8 cellular contexts compared by ENCODE assay signal in the genomic region with DNA sequence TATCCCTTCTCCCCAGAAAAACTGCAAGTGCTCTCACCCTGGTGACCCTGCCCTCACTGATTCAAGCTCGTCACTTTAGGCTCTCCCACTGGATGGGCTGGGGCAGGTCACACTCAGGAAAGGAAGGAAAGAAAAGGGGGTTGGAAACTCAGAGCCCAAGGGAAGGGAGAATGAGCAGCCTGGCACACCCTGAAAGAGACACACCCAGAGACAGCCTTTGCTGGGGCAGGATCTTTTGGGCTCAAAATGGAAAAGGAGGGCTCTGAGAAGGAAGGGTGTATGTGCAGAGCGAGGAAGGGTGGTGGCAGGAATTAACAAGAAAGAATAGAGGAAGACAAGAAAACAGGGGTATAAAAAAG. TPM values are rescaled to one million over a fixed set of nuclear protein-coding genes. Genes with fewer than 3 reads are reported as not detected.
DNase-seq lines count a peak whose midpoint lies in the region; ATAC-seq and TF ChIP-seq lines count a peak whose summit lies in the region.

No MANE protein-coding gene starts in this region.

- peak overlapping the region; percentile 94 for H3K27ac ChIP-seq in HL-60 (replicated peaks)

- peaks cover 63% of the 10 kb centered on the region for H3K36me3 Mint-ChIP-seq in activated T-helper 1 cell treated with anti-CD3 and anti-CD28 coated beads, Interleukin-12 subunit alpha, Interleukin-12 subunit beta, Interleukin-2, Interleukin-4 antibody, amounts not matched to agents 30 ng/mL and 10 ng/mL and 1 ng/mL, durations not matched to agents 14 hours and 24 hours and 36 hours (ENCODE audit: low read depth)
- H3K36me3 Mint-ChIP-seq in stimulated activated memory B cell treated with anti-CD40 and anti-IgM and Interleukin-4, amounts not matched to agents 10 μg/mL and 1 μg/mL and 100 μg/mL, for 72 hours, result peaks cover 61% of the 10 kb centered on the region

- peak overlapping the region; percentile 94 for H3K4me3 Mint-ChIP-seq in activated T-helper 1 cell treated with anti-CD3 and anti-CD28 coated beads, Interleukin-12 subunit alpha, Interleukin-12 subunit beta, Interleukin-2, Interleukin-4 antibody, amounts not matched to agents 30 ng/mL and 10 ng/mL and 1 ng/mL, durations not matched to agents 14 hours and 24 hours and 36 hours
- H3K4me3 Mint-ChIP-seq in stimulated activated memory B cell treated with anti-CD40 and anti-IgM and Interleukin-4, amounts not matched to agents 10 μg/mL and 1 μg/mL and 100 μg/mL, for 72 hours, result peak overlapping the region; percentile 89

- H3K9me3 ChIP-seq in iPS-15b (ENCODE audit: control insufficient read depth, insufficient read depth, low read length), result no peaks in the 10 kb centered on the region

- peaks cover 2% of the 10 kb centered on the region for H3K36me3 ChIP-seq in iPS-15b (ENCODE audit: control insufficient read depth, insufficient read depth, low read length)

- TF ChIP-seq CTCF in HL-60 (IDR thresholded peaks at IDR 0.05; ENCODE audit: insufficient read depth, low read length), result no peak

- intact Hi-C loops in activated T-helper 1 cell treated with anti-CD3 and anti-CD28 coated beads, Interleukin-12 subunit alpha, Interleukin-12 subunit beta, Interleukin-2, Interleukin-4 antibody, amounts not matched to agents 30 ng/mL and 10 ng/mL and 1 ng/mL, durations not matched to agents 14 hours and 24 hours and 36 hours (cut with micrococcal nuclease), result loop anchor here (2.0 to 10.0 kb wide), 4 partner anchors 231 to 808 kb away; partner anchors contain the start of genes POLR1H, PPP1R11, TRIM39 and VARS2

- H3K4me1 ChIP-seq in iPS-15b (ENCODE audit: control insufficient read depth, insufficient read depth, low read length), result peaks cover 37% of the 10 kb centered on the region

- no peaks in the 10 kb centered on the region for H3K9me3 Mint-ChIP-seq in activated T-helper 1 cell treated with anti-CD3 and anti-CD28 coated beads, Interleukin-12 subunit alpha, Interleukin-12 subunit beta, Interleukin-2, Interleukin-4 antibody, amounts not matched to agents 30 ng/mL and 10 ng/mL and 1 ng/mL, durations not matched to agents 14 hours and 24 hours and 36 hours
- H3K9me3 Mint-ChIP-seq in stimulated activated memory B cell treated with anti-CD40 and anti-IgM and Interleukin-4, amounts not matched to agents 10 μg/mL and 1 μg/mL and 100 μg/mL, for 72 hours, result no peaks in the 10 kb centered on the region

- H3K4me3 ChIP-seq in HL-60 (replicated peaks; ENCODE audit: insufficient read depth, low read length) (peak overlapping the region; percentile 60), iPS-15b (ENCODE audit: low read depth, low read length) (peak overlapping the region; percentile 48)

- H3K9ac ChIP-seq in iPS-15b (ENCODE audit: low read depth, low read length), result no peak overlapping the region

- DNase-seq in HL-60 (ENCODE audit: low read depth in 1 of 2, low spot score in 1 of 2), result peak in 1 of 2 experiments; percentile 13
- DNase-seq in activated T-helper 1 cell treated with anti-CD3 and anti-CD28 coated beads, Interleukin-12 subunit alpha, Interleukin-12 subunit beta, Interleukin-2, Interleukin-4 antibody, amounts not matched to agents 30 ng/mL and 10 ng/mL and 1 ng/mL, durations not matched to agents 14 hours and 24 hours and 36 hours (ENCODE audit: low spot score), result no peak
- DNase-seq in DMS114 treated with DMSO at 0.1 percent for 48 hours (lab: John Stamatoyannopoulos, UW; ENCODE audit: unreplicated experiment), result no peak
- no peak for DNase-seq in DMS 273 treated with DMSO at 0.1 percent for 48 hours (lab: John Stamatoyannopoulos, UW)

- H3K27ac Mint-ChIP-seq in activated T-helper 1 cell treated with anti-CD3 and anti-CD28 coated beads, Interleukin-12 subunit alpha, Interleukin-12 subunit beta, Interleukin-2, Interleukin-4 antibody, amounts not matched to agents 30 ng/mL and 10 ng/mL and 1 ng/mL, durations not matched to agents 14 hours and 24 hours and 36 hours, result peak overlapping the region; percentile 92
- H3K27ac Mint-ChIP-seq in stimulated activated memory B cell treated with anti-CD40 and anti-IgM and Interleukin-4, amounts not matched to agents 10 μg/mL and 1 μg/mL and 100 μg/mL, for 72 hours, result peak overlapping the region; percentile 86

- H3K27me3 Mint-ChIP-seq in activated T-helper 1 cell treated with anti-CD3 and anti-CD28 coated beads, Interleukin-12 subunit alpha, Interleukin-12 subunit beta, Interleukin-2, Interleukin-4 antibody, amounts not matched to agents 30 ng/mL and 10 ng/mL and 1 ng/mL, durations not matched to agents 14 hours and 24 hours and 36 hours (ENCODE audit: insufficient read depth), result no peaks in the 10 kb centered on the region
- H3K27me3 Mint-ChIP-seq in stimulated activated memory B cell treated with anti-CD40 and anti-IgM and Interleukin-4, amounts not matched to agents 10 μg/mL and 1 μg/mL and 100 μg/mL, for 72 hours, result no peaks in the 10 kb centered on the region

- peaks cover 46% of the 10 kb centered on the region for H3K4me1 Mint-ChIP-seq in activated T-helper 1 cell treated with anti-CD3 and anti-CD28 coated beads, Interleukin-12 subunit alpha, Interleukin-12 subunit beta, Interleukin-2, Interleukin-4 antibody, amounts not matched to agents 30 ng/mL and 10 ng/mL and 1 ng/mL, durations not matched to agents 14 hours and 24 hours and 36 hours (ENCODE audit: low read depth)
- peaks cover 68% of the 10 kb centered on the region for H3K4me1 Mint-ChIP-seq in stimulated activated memory B cell treated with anti-CD40 and anti-IgM and Interleukin-4, amounts not matched to agents 10 μg/mL and 1 μg/mL and 100 μg/mL, for 72 hours

- H3K27me3 ChIP-seq in HL-60 (ENCODE audit: insufficient read depth, poor library complexity, severe bottlenecking), result no peaks in the 10 kb centered on the region
- no peaks in the 10 kb centered on the region for H3K27me3 ChIP-seq in iPS-15b (ENCODE audit: control insufficient read depth, insufficient read depth, low read length)

- no peak for ATAC-seq in stimulated activated memory B cell treated with anti-CD40 and anti-IgM and Interleukin-4, amounts not matched to agents 10 μg/mL and 1 μg/mL and 100 μg/mL, for 72 hours
- no peak for ATAC-seq in GM18861 (IDR thresholded peaks at IDR 0.05; ENCODE audit: unreplicated experiment)
- ATAC-seq in HG03196 (IDR thresholded peaks at IDR 0.05; ENCODE audit: unreplicated experiment), result no peak

RNA-seq across cellular contexts. Expression of gene PPP1R18, which starts 2.5 kb away (rescaled TPM):
- total RNA-seq in activated T-helper 1 cell treated with anti-CD3 and anti-CD28 coated beads, Interleukin-12 subunit alpha, Interleukin-12 subunit beta, Interleukin-2, Interleukin-4 antibody, amounts not matched to agents 30 ng/mL and 10 ng/mL and 1 ng/mL, durations not matched to agents 14 hours and 24 hours and 36 hours, result 203 and 213 TPM in 2 replicates

RNA-seq across cellular contexts. Expression of gene NRM, which starts 6.8 kb away (rescaled TPM):
- 15.5 and 15.9 TPM in 2 replicates for total RNA-seq in activated T-helper 1 cell treated with anti-CD3 and anti-CD28 coated beads, Interleukin-12 subunit alpha, Interleukin-12 subunit beta, Interleukin-2, Interleukin-4 antibody, amounts not matched to agents 30 ng/mL and 10 ng/mL and 1 ng/mL, durations not matched to agents 14 hours and 24 hours and 36 hours

RNA-seq across cellular contexts. Expression of gene DHX16, which starts 11.2 kb away (rescaled TPM):
- 52.0 and 54.2 TPM in 2 replicates for total RNA-seq in activated T-helper 1 cell treated with anti-CD3 and anti-CD28 coated beads, Interleukin-12 subunit alpha, Interleukin-12 subunit beta, Interleukin-2, Interleukin-4 antibody, amounts not matched to agents 30 ng/mL and 10 ng/mL and 1 ng/mL, durations not matched to agents 14 hours and 24 hours and 36 hours

RNA-seq across cellular contexts. Expression of gene MDC1, which starts 33.1 kb away (rescaled TPM):
- total RNA-seq in activated T-helper 1 cell treated with anti-CD3 and anti-CD28 coated beads, Interleukin-12 subunit alpha, Interleukin-12 subunit beta, Interleukin-2, Interleukin-4 antibody, amounts not matched to agents 30 ng/mL and 10 ng/mL and 1 ng/mL, durations not matched to agents 14 hours and 24 hours and 36 hours, result 93.7 and 95.7 TPM in 2 replicates

RNA-seq across cellular contexts. Expression of gene TUBB, which starts 36.2 kb away (rescaled TPM):
- 1,001 and 1,002 TPM in 2 replicates for total RNA-seq in activated T-helper 1 cell treated with anti-CD3 and anti-CD28 coated beads, Interleukin-12 subunit alpha, Interleukin-12 subunit beta, Interleukin-2, Interleukin-4 antibody, amounts not matched to agents 30 ng/mL and 10 ng/mL and 1 ng/mL, durations not matched to agents 14 hours and 24 hours and 36 hours
